1 cellular context compared by ENCODE assay signal in the genomic region with DNA sequence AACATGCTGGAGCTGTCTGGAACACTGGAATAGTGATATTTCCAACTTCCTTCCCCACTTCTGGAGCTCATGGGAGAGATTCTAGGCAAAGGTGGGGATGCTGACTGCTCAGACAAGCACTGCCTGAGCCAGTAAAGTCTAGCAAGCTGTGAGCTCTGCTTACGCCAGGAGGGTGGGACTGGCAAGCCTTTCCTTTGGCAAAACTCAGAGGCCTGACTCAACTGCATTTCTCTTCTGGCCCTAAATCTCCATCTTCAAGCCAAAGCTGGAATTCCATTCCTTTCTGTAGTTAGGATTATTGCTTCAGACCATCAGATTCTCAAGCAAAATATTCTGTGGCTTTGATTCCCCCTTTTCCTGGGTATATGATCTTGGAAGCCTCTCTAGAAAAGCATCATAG.
TF ChIP-seq lines count a peak whose summit lies in the region.

No MANE protein-coding gene starts in this region.

TF ChIP-seq in HepG2, 621 proteins besides CTCF, POLR2A, EP300 and RAD21:
- TF ChIP-seq, protein P1, sequence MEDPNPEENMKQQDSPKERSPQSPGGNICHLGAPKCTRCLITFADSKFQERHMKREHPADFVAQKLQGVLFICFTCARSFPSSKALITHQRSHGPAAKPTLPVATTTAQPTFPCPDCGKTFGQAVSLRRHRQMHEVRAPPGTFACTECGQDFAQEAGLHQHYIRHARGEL (CRISPR knock-in tag; IDR thresholded peaks at IDR 0.05), result no peak
